11 cellular contexts compared by ENCODE assay signal in the genomic region with DNA sequence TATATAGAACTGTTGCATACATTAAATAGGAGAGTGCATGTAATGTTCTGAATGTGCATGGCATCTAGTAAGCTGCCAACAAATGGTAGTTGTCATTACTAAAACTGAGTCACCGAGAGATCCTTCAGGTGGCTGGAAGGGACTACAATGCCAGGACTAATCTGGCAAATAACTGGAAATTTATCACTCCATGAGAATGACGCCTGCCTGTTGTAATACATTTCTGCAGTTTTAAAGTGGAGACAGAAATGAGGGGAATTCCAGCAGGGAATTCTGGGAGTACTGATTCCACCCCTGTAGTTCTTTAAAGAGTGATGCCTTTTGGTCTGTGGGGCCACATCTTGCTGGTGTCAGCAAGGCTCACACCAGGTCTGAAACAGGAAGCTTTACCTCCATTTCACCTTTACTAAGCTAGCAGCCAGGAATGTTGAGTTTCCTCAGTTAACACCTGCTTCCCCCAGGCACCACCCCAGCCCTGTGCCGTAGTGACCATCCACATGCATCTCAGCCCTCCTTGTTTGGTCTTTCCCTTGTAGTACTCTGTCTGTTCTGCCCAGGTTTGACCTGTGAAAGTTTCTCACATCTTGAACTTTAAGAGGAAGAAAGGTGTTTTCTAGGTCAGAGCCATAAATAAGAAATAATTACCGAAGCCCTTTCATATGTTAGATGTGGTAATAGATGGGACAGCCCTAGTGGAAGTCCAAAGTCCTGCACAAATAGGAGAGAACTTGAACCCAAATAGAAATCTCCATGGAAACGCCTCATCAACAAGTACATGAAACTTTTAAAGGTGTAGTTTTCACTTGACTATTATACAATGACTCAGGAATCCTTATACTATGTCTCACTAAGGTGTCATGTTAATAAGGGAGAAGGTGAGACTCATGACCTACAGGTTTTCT. TPM values are rescaled to one million over a fixed set of nuclear protein-coding genes. Genes with fewer than 3 reads are reported as not detected.
DNase-seq lines count a peak whose midpoint lies in the region; ATAC-seq, FAIRE-seq and TF ChIP-seq lines count a peak whose summit lies in the region.
"Had no signal": no experiment of that assay in that cellular context is flagged by ENCODE, and none has a peak within 500 bp of the region (broad histone marks: within the 10 kb centered on the region; RNA-seq: fewer than 3 reads in every experiment).

No MANE protein-coding gene starts in this region.

- TF ChIP-seq CTCF in pancreas (IDR thresholded peaks at IDR 0.05), result no peak

- peaks cover 71% of the 10 kb centered on the region for H3K36me3 Mint-ChIP-seq in activated CD4-positive, alpha-beta memory T cell treated with anti-CD3 and anti-CD28 coated beads for 36 hours

- no peaks in the 10 kb centered on the region for H3K27me3 Mint-ChIP-seq in activated CD4-positive, alpha-beta memory T cell treated with anti-CD3 and anti-CD28 coated beads for 36 hours

- peaks cover 0 to 11% (median 0%) of the 10 kb centered on the region in 3 donors for H3K4me1 ChIP-seq in pancreas

- peak overlapping the region; percentile 38 for H3K27ac Mint-ChIP-seq in activated CD4-positive, alpha-beta memory T cell treated with anti-CD3 and anti-CD28 coated beads for 36 hours

- POLR2A ChIA-PET in activated CD4-positive, alpha-beta memory T cell treated with anti-CD3 and anti-CD28 coated beads for 36 hours (lab: Charles Lee), result interaction anchor here (0.6 to 1.5 kb wide), 4 partner anchors 16 to 96 kb away, joined by 3 to 5 read pairs (median 4); no protein-coding TSS in a partner anchor

- H3K36me3 ChIP-seq in pancreas, result peaks cover 0 to 30% (median 7%) of the 10 kb centered on the region in 3 donors
- H3K36me3 ChIP-seq: SJSA1 had no signal

- CTCF ChIA-PET in activated CD4-positive, alpha-beta memory T cell treated with anti-CD3 and anti-CD28 coated beads for 36 hours (lab: Charles Lee), result interaction anchor here (0.7 to 1.5 kb wide), 6 partner anchors 18 to 127 kb away, joined by 3 to 8 read pairs (median 4); no protein-coding TSS in a partner anchor

- H3K27ac ChIP-seq in pancreas, result peak overlapping the region in 2 of 4 donors; percentile 67 to 73
- H3K27ac ChIP-seq: SJSA1 had no signal

- H3K4me3 Mint-ChIP-seq in activated CD4-positive, alpha-beta memory T cell treated with anti-CD3 and anti-CD28 coated beads for 36 hours, result no peak overlapping the region

- no peaks in the 10 kb centered on the region for H3K9me3 Mint-ChIP-seq in activated CD4-positive, alpha-beta memory T cell treated with anti-CD3 and anti-CD28 coated beads for 36 hours

- H3K4me3 ChIP-seq in pancreas, result no peak overlapping the region
- H3K4me3 ChIP-seq: coronary artery, SJSA1 had no signal

- WGBS in pancreas, 2 donors, result 49% methylated on average over 5 of the region's 5 CpGs

- H3K27me3 ChIP-seq in pancreas, result no peaks in the 10 kb centered on the region
- H3K27me3 ChIP-seq: SJSA1 had no signal

- no peaks in the 10 kb centered on the region for H3K9me3 ChIP-seq in pancreas
- H3K9me3 ChIP-seq: SJSA1 had no signal

- FAIRE-seq in pancreas (lab: Jason Lieb, UNC) (peak; percentile 23), urothelium cell line (lab: Jason Lieb, UNC) (no peak)

- ATAC-seq in esophagus mucosa (peak; percentile 70), pancreas (peak; percentile 55 to 70 (median 68)), GM18519 (IDR thresholded peaks at IDR 0.05; ENCODE audit: low FRiP score, unreplicated experiment) (no peak)

- intact Hi-C loops in activated CD4-positive, alpha-beta memory T cell treated with anti-CD3 and anti-CD28 coated beads for 36 hours (cut with micrococcal nuclease), result loop anchor here (1.0 kb wide), 1 partner anchor 19 kb away; no protein-coding TSS in a partner anchor
- intact Hi-C loops in pancreas (cut with DNase I) (no loop called here), posterior vena cava (cut with DNase I) (loop anchor here in 1 of 2 donors (10.0 kb wide), 1 partner anchor 1716 kb away; no protein-coding TSS in a partner anchor)

- peak; percentile 32 for DNase-seq in HS-5 (ENCODE audit: low read depth)
- no peak for DNase-seq in activated CD4-positive, alpha-beta memory T cell treated with anti-CD3 and anti-CD28 coated beads for 36 hours
- DNase-seq in pancreas, result no peak
- no peak for DNase-seq in posterior vena cava (ENCODE audit: low spot score)
- no peak for DNase-seq in DMS79 (lab: John Stamatoyannopoulos, UW)
- DNase-seq in urothelium cell line (ENCODE audit: low spot score), result no peak
- DNase-seq: occipital lobe had no signal

- peaks cover 51% of the 10 kb centered on the region for H3K4me1 Mint-ChIP-seq in activated CD4-positive, alpha-beta memory T cell treated with anti-CD3 and anti-CD28 coated beads for 36 hours (ENCODE audit: low read depth)

RNA-seq across cellular contexts. Expression of a gene that starts 56.7 kb away (rescaled TPM):
- not detected for total RNA-seq in activated CD4-positive, alpha-beta memory T cell treated with anti-CD3 and anti-CD28 coated beads for 36 hours
- not detected for total RNA-seq in esophagus mucosa
- total RNA-seq in pancreas, result under 1 TPM in 1 of 6 donors, not detected in 5; 0.08 TPM
- polyA plus RNA-seq in pancreas, result not detected
- total RNA-seq in posterior vena cava, result not detected
- total RNA-seq: SJSA1 had no signal
